ENCODE assay signal across 8 cellular contexts in genomic region chr6:36758516-36759176, GRCh38.
DNase-seq lines count a peak whose midpoint lies in the region; ATAC-seq and TF ChIP-seq lines count a peak whose summit lies in the region.

No MANE protein-coding gene starts in this region.

- H3K4me1 ChIP-seq in OCI-LY1 (ENCODE audit: insufficient read depth, low read length, severe bottlenecking): peaks cover 77% of the 10 kb centered on the region
- peaks cover 12% of the 10 kb centered on the region for H3K4me1 ChIP-seq in upper lobe of right lung

- H3K4me2 ChIP-seq in OCI-LY1 (ENCODE audit: low read length): peak overlapping the region; percentile 80

- H4K20me1 ChIP-seq in OCI-LY1 (ENCODE audit: insufficient read depth, low read length): no peaks in the 10 kb centered on the region

- no peaks in the 10 kb centered on the region for H3K9me2 ChIP-seq in OCI-LY1 (ENCODE audit: low read depth, low read length)

- H3K36me3 ChIP-seq in OCI-LY1 (ENCODE audit: insufficient read depth, low read length): peaks cover 13% of the 10 kb centered on the region; the same call in 1 of the 2 replicates
- no peaks in the 10 kb centered on the region for H3K36me3 ChIP-seq in upper lobe of right lung

- H3K9ac ChIP-seq in OCI-LY1 (ENCODE audit: low read length): no peak overlapping the region

- POLR2A ChIA-PET in activated naive CD8-positive, alpha-beta T cell treated with anti-CD3 and anti-CD28 coated beads, Interleukin-2, amount 10 ng/mL, durations not matched to agents 7 days and 5 days (lab: Charles Lee): interaction anchor here (0.7 to 2.3 kb wide), 6 partner anchors 11 to 143 kb away, joined by 3 to 10 read pairs (median 3); partner anchors contain the start of gene CDKN1A
- POLR2A ChIA-PET in GM10248 (lab: Yijun Ruan, JAX): interaction anchor here (1.0 kb wide), 1 partner anchor 71 kb away, joined by 4 read pairs; no protein-coding TSS in a partner anchor

- CTCF ChIA-PET in GM10248 (lab: Yijun Ruan, JAX): interaction anchor here (0.7 to 25.8 kb wide), 56 partner anchors 11 to 619 kb away, joined by 3 to 596 read pairs (median 6); partner anchors contain the start of genes C6orf89, CDKN1A and RAB44

- no peak for ATAC-seq in activated naive CD8-positive, alpha-beta T cell treated with anti-CD3 and anti-CD28 coated beads, Interleukin-2, amount 10 ng/mL, durations not matched to agents 7 days and 5 days (ENCODE audit: low read depth)
- no peak for ATAC-seq in activated naive CD8-positive, alpha-beta T cell treated with anti-CD3 and anti-CD28 coated beads, Interleukin-2, amount 50 U/mL, for 24 hours
- ATAC-seq in upper lobe of right lung (peak; percentile 15), HG03045 (IDR thresholded peaks at IDR 0.05; ENCODE audit: unreplicated experiment) (no peak)

- H3K4me3 ChIP-seq in OCI-LY1 (ENCODE audit: low read depth, low read length, poor library complexity, severe bottlenecking) (peak overlapping the region; percentile 46), upper lobe of right lung (no peak overlapping the region)

- no peaks in the 10 kb centered on the region for H3K9me3 ChIP-seq in OCI-LY1 (ENCODE audit: low read length)
- no peaks in the 10 kb centered on the region for H3K9me3 ChIP-seq in upper lobe of right lung

- no peak overlapping the region for H2AFZ ChIP-seq in OCI-LY1 (ENCODE audit: low read length)

- H3K27ac ChIP-seq in OCI-LY1 (ENCODE audit: low read depth, low read length, poor library complexity, severe bottlenecking) (peak overlapping the region; percentile 83), upper lobe of right lung (no peak overlapping the region)

- DNase-seq in activated naive CD8-positive, alpha-beta T cell treated with anti-CD3 and anti-CD28 coated beads, Interleukin-2, amount 10 ng/mL, durations not matched to agents 7 days and 5 days: no peak
- no peak for DNase-seq in activated naive CD8-positive, alpha-beta T cell treated with anti-CD3 and anti-CD28 coated beads, Interleukin-2, amount 50 U/mL, for 24 hours
- DNase-seq in germinal center (ENCODE audit: low spot score) (peak; percentile 53), upper lobe of right lung (no peak), GM10248 (ENCODE audit: extremely low spot score) (no peak), GM10266 (ENCODE audit: extremely low spot score) (no peak)

- H3K36me3 Mint-ChIP-seq in activated naive CD8-positive, alpha-beta T cell treated with anti-CD3 and anti-CD28 coated beads, Interleukin-2, amount 10 ng/mL, durations not matched to agents 7 days and 5 days: no peaks in the 10 kb centered on the region
- H3K36me3 Mint-ChIP-seq in activated naive CD8-positive, alpha-beta T cell treated with anti-CD3 and anti-CD28 coated beads, Interleukin-2, amount 50 U/mL, for 24 hours (ENCODE audit: low read depth): no peaks in the 10 kb centered on the region

- H3K27me3 Mint-ChIP-seq in activated naive CD8-positive, alpha-beta T cell treated with anti-CD3 and anti-CD28 coated beads, Interleukin-2, amount 10 ng/mL, durations not matched to agents 7 days and 5 days: no peaks in the 10 kb centered on the region
- no peaks in the 10 kb centered on the region for H3K27me3 Mint-ChIP-seq in activated naive CD8-positive, alpha-beta T cell treated with anti-CD3 and anti-CD28 coated beads, Interleukin-2, amount 50 U/mL, for 24 hours

- no peak overlapping the region for H3K4me3 Mint-ChIP-seq in activated naive CD8-positive, alpha-beta T cell treated with anti-CD3 and anti-CD28 coated beads, Interleukin-2, amount 10 ng/mL, durations not matched to agents 7 days and 5 days
- no peak overlapping the region for H3K4me3 Mint-ChIP-seq in activated naive CD8-positive, alpha-beta T cell treated with anti-CD3 and anti-CD28 coated beads, Interleukin-2, amount 50 U/mL, for 24 hours

- no peaks in the 10 kb centered on the region for H3K9me3 Mint-ChIP-seq in activated naive CD8-positive, alpha-beta T cell treated with anti-CD3 and anti-CD28 coated beads, Interleukin-2, amount 10 ng/mL, durations not matched to agents 7 days and 5 days
- no peaks in the 10 kb centered on the region for H3K9me3 Mint-ChIP-seq in activated naive CD8-positive, alpha-beta T cell treated with anti-CD3 and anti-CD28 coated beads, Interleukin-2, amount 50 U/mL, for 24 hours

- peaks cover 38% of the 10 kb centered on the region for H3K4me1 Mint-ChIP-seq in activated naive CD8-positive, alpha-beta T cell treated with anti-CD3 and anti-CD28 coated beads, Interleukin-2, amount 10 ng/mL, durations not matched to agents 7 days and 5 days
- H3K4me1 Mint-ChIP-seq in activated naive CD8-positive, alpha-beta T cell treated with anti-CD3 and anti-CD28 coated beads, Interleukin-2, amount 50 U/mL, for 24 hours: peaks cover 50% of the 10 kb centered on the region

- peak overlapping the region; percentile 35 for H3K27ac Mint-ChIP-seq in activated naive CD8-positive, alpha-beta T cell treated with anti-CD3 and anti-CD28 coated beads, Interleukin-2, amount 10 ng/mL, durations not matched to agents 7 days and 5 days
- no peak overlapping the region for H3K27ac Mint-ChIP-seq in activated naive CD8-positive, alpha-beta T cell treated with anti-CD3 and anti-CD28 coated beads, Interleukin-2, amount 50 U/mL, for 24 hours

- intact Hi-C loops in upper lobe of right lung (cut with DNase I): loop anchor here (5.0 kb wide), 1 partner anchor 66 kb away; no protein-coding TSS in a partner anchor

- H3K79me2 ChIP-seq in OCI-LY1 (ENCODE audit: insufficient read depth, low read length): no peaks in the 10 kb centered on the region

- H3K27me3 ChIP-seq in OCI-LY1 (ENCODE audit: insufficient read depth, low read length) (no peaks in the 10 kb centered on the region), upper lobe of right lung (no peaks in the 10 kb centered on the region)

- no peaks in the 10 kb centered on the region; the same call in 1 of the 2 replicates for H3F3A ChIP-seq in OCI-LY1 (ENCODE audit: insufficient read depth, low read length)

- TF ChIP-seq CTCF in OCI-LY1 (IDR thresholded peaks at IDR 0.05; ENCODE audit: low read length) (no peak), upper lobe of right lung (IDR thresholded peaks at IDR 0.05) (no peak), GM10248 (IDR thresholded peaks at IDR 0.05; ENCODE audit: control extremely low read depth, extremely low read depth, low read depth, missing control alignments) (no peak), GM10266 (IDR thresholded peaks at IDR 0.05; ENCODE audit: control insufficient read depth, insufficient read depth, low read depth, missing control alignments) (no peak)
